Comparison of ENCODE assay signal across 8 cellular contexts in genomic region chr6:149545258-149545753, GRCh38. TPM values are rescaled to one million over a fixed set of nuclear protein-coding genes. Genes with fewer than 3 reads are reported as not detected.
DNase-seq lines count a peak whose midpoint lies in the region; ATAC-seq and TF ChIP-seq lines count a peak whose summit lies in the region.

No MANE protein-coding gene starts in this region.

- H3K36me3 Mint-ChIP-seq in activated T-helper 17 cell treated with anti-CD3 and anti-CD28 coated beads, Interleukin-2, amount 50 U/mL, for 72 hours (ENCODE audit: low read depth), result peaks cover 33% of the 10 kb centered on the region
- peaks cover 5% of the 10 kb centered on the region for H3K36me3 Mint-ChIP-seq in nephron (ENCODE audit: low read depth)

- peak overlapping the region; percentile 92 for H2AFZ ChIP-seq in PC-3 (ENCODE audit: low read length)

- no peak for TF ChIP-seq CTCF in PC-3 (conservative IDR thresholded peaks at IDR 0.05; ENCODE audit: low read depth, low read length)
- no peak for TF ChIP-seq CTCF in nephron (IDR thresholded peaks at IDR 0.05; ENCODE audit: unreplicated experiment in 3 of 3)

- peak; percentile 4 for ATAC-seq in HG02840 (IDR thresholded peaks at IDR 0.05; ENCODE audit: low FRiP score, unreplicated experiment)
- peak; percentile 32 for ATAC-seq in PC-3
- ATAC-seq in activated T-helper 17 cell treated with anti-CD3 and anti-CD28 coated beads, Interleukin-2, amount 50 U/mL, for 72 hours (replicated peaks), result peak; percentile 20

- H3K9me2 ChIP-seq in PC-3 (replicated peaks; ENCODE audit: low read length), result no peaks in the 10 kb centered on the region

- H3K79me2 ChIP-seq in PC-3 (ENCODE audit: low read length), result peaks cover 46% of the 10 kb centered on the region

- H3K9me3 ChIP-seq in PC-3 (ENCODE audit: low read length), result no peaks in the 10 kb centered on the region

- intact Hi-C loops in PC-3 (cut with micrococcal nuclease), result loop anchor here (5.0 to 10.0 kb wide), 2 partner anchors 102 to 379 kb away; partner anchors contain the start of genes KATNA1 and RAET1G

- H3K4me1 ChIP-seq in PC-3 (ENCODE audit: insufficient read depth, low read length), result peaks cover 12% of the 10 kb centered on the region

- peak overlapping the region; percentile 97 for H3K4me2 ChIP-seq in PC-3 (ENCODE audit: low read length)

- no peaks in the 10 kb centered on the region for H3K27me3 Mint-ChIP-seq in activated T-helper 17 cell treated with anti-CD3 and anti-CD28 coated beads, Interleukin-2, amount 50 U/mL, for 72 hours
- peaks cover 6% of the 10 kb centered on the region for H3K27me3 Mint-ChIP-seq in nephron (ENCODE audit: low read depth)

- H3F3A ChIP-seq in PC-3 (ENCODE audit: low read length, unreplicated experiment), result no peaks in the 10 kb centered on the region

- TSS peak; percentile 66 for BruUV-seq in PC-3 (replicated peaks; lab: Mats Ljungman, UMichigan)

- H3K27me3 ChIP-seq in PC-3 (ENCODE audit: low read length), result no peaks in the 10 kb centered on the region

- H3K9me3 Mint-ChIP-seq in activated T-helper 17 cell treated with anti-CD3 and anti-CD28 coated beads, Interleukin-2, amount 50 U/mL, for 72 hours, result no peaks in the 10 kb centered on the region
- no peaks in the 10 kb centered on the region for H3K9me3 Mint-ChIP-seq in nephron

- H3K9ac ChIP-seq in PC-3 (ENCODE audit: low read length), result peak overlapping the region; percentile 93

- DNase-seq in ELF-1 (ENCODE audit: low read depth, low spot score), result peak; percentile 70
- peak; percentile 28 for DNase-seq in PC-3
- peak; percentile 81 for DNase-seq in fibroblast of peridontal ligament (ENCODE audit: extremely low read depth)
- peak in 25 of 49 donors; percentile 2 to 47 (median 22) for DNase-seq in substantia nigra (lab: John Stamatoyannopoulos, UW)
- no peak for DNase-seq in NCI-H1436 treated with DMSO at 0.1 percent for 48 hours (lab: John Stamatoyannopoulos, UW)

- no peaks in the 10 kb centered on the region for H4K20me1 ChIP-seq in PC-3 (ENCODE audit: low read length)

- peak overlapping the region; percentile 99 for H3K4me3 Mint-ChIP-seq in activated T-helper 17 cell treated with anti-CD3 and anti-CD28 coated beads, Interleukin-2, amount 50 U/mL, for 72 hours
- peak overlapping the region; percentile 95 to 99 (median 98) for H3K4me3 Mint-ChIP-seq in nephron

- H3K4me1 Mint-ChIP-seq in activated T-helper 17 cell treated with anti-CD3 and anti-CD28 coated beads, Interleukin-2, amount 50 U/mL, for 72 hours, result peaks cover 16% of the 10 kb centered on the region
- H3K4me1 Mint-ChIP-seq in nephron, result peaks cover 40% of the 10 kb centered on the region

- H3K27ac ChIP-seq in PC-3 (ENCODE audit: low read length) (peak overlapping the region; percentile 90), substantia nigra (ENCODE audit: low read depth, low read length, poor library complexity, severe bottlenecking) (peak overlapping the region; percentile 92)

- H3K27ac Mint-ChIP-seq in activated T-helper 17 cell treated with anti-CD3 and anti-CD28 coated beads, Interleukin-2, amount 50 U/mL, for 72 hours, result peak overlapping the region; percentile 99
- peak overlapping the region; percentile 92 to 99 (median 98) for H3K27ac Mint-ChIP-seq in nephron

- peak overlapping the region; percentile 95 for H3K4me3 ChIP-seq in PC-3 (ENCODE audit: low read length)

- CTCF ChIA-PET in PC-3 (lab: Charles Lee), result no interaction called here

- POLR2A ChIA-PET in PC-3 (lab: Charles Lee; ENCODE audit: unreplicated experiment), result interaction anchor here (0.7 kb wide), 1 partner anchor 17 kb away, joined by 3 read pairs; no protein-coding TSS in a partner anchor

- peaks cover 2% of the 10 kb centered on the region; the same call in 1 of the 2 replicates for H3K36me3 ChIP-seq in PC-3 (ENCODE audit: low read depth, low read length)

RNA-seq across cellular contexts. Expression of gene PPIL4, which starts 0.5 kb away (rescaled TPM):
- 11.1 and 12.8 TPM in 2 replicates for total RNA-seq in PC-3 (2014; rRNA removed)
- total RNA-seq in activated T-helper 17 cell treated with anti-CD3 and anti-CD28 coated beads, Interleukin-2, amount 50 U/mL, for 72 hours, result 10 to 100 TPM; 19.8 to 24.7 TPM

RNA-seq across cellular contexts. Expression of gene GINM1, which starts 20.9 kb away (rescaled TPM):
- total RNA-seq in PC-3 (2014; rRNA removed), result 15.0 and 19.2 TPM in 2 replicates
- 10 to 100 TPM; 10.4 to 14.1 TPM for total RNA-seq in activated T-helper 17 cell treated with anti-CD3 and anti-CD28 coated beads, Interleukin-2, amount 50 U/mL, for 72 hours
